ENCODE assay signal across 12 cellular contexts in the genomic region with DNA sequence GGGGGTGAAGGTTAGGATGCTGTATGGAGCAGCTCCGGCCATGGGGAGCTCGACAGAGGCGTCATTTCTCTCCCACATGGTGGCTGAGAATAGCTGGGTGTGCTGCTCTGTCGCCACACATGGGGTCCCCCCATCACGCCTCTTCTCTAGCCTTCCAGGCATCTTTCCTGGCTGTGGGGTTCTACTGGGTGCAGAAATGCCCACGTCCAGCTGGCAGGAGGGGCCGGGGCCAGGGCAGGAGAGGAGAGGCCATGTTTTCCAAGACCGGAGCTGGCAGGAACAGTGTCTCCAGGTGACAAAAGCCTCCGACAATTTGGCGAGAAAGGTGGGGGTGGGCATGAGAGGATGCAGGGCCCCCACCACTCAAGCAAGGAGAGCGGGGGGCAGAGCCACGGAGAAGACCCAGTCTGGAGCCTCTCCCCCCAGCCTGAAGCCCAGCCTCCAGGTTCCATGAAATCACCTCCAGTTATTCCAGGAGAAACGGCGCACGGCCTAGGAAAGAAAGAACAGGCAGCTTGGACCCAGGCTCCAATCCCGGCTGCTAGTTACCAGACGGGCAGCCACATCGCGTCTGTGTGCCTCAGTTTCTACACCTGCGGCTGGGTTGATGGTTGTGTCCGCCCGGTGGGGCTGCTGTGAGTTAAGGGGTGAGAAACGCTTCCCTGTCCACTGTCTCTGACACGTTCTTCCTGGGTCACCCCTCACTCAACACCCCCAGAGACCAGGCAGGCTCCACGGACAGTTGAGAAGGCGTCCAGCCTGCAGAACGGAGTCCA. TPM values are rescaled to one million over a fixed set of nuclear protein-coding genes. Genes with fewer than 3 reads are reported as not detected.
A peak's percentile ranks its signal among the peaks of the same experiment; 100 is the strongest.
DNase-seq lines count a peak whose midpoint lies in the region; ATAC-seq, FAIRE-seq and TF ChIP-seq lines count a peak whose summit lies in the region.
"Had no signal": no experiment of that assay in that cellular context is flagged by ENCODE, and none has a peak within 500 bp of the region (broad histone marks: within the 10 kb centered on the region; RNA-seq: fewer than 3 reads in every experiment).

No MANE protein-coding gene starts in this region.

- no peak for TF ChIP-seq CTCF in RWPE2 (IDR thresholded peaks at IDR 0.05; ENCODE audit: poor library complexity, severe bottlenecking)
- TF ChIP-seq CTCF in H1 (IDR thresholded peaks at IDR 0.05; ENCODE audit: control extremely low read depth in 1 of 3, insufficient read depth in 1 of 3, low read depth in 1 of 3, low read length in 3 of 3), result no peak
- no peak for TF ChIP-seq CTCF in osteoblast (IDR thresholded peaks at IDR 0.05; ENCODE audit: extremely low read depth, low read depth, low read length)

- H2AFZ ChIP-seq in H1 (ENCODE audit: low read length) (no peak overlapping the region), osteoblast (ENCODE audit: low read length) (no peak overlapping the region)

- no peak overlapping the region for H2BK20ac ChIP-seq in H1 (ENCODE audit: low read length)

- H3K4me1 ChIP-seq in CD4-positive, alpha-beta memory T cell (ENCODE audit: insufficient read depth, low read length), result peaks cover 52% of the 10 kb centered on the region
- H3K4me1 ChIP-seq in RWPE2 (ENCODE audit: insufficient read depth, poor library complexity, severe bottlenecking), result no peaks in the 10 kb centered on the region
- H3K4me1 ChIP-seq in H1 (replicated peaks in 1 of 4; ENCODE audit: control insufficient read depth in 3 of 4, insufficient read depth in 4 of 4, low read length in 3 of 4), result no peaks in the 10 kb centered on the region
- H3K4me1 ChIP-seq in osteoblast (ENCODE audit: insufficient read depth, low read length), result peaks cover 12% of the 10 kb centered on the region

- ATAC-seq in RWPE2 (ENCODE audit: low read depth), result no peak
- ATAC-seq: Panc1 had no signal

- no peak overlapping the region for H3K4me2 ChIP-seq in H1 (ENCODE audit: insufficient read depth in 1 of 2, low read depth in 2 of 2, low read length in 2 of 2)
- no peak overlapping the region for H3K4me2 ChIP-seq in osteoblast (ENCODE audit: insufficient read depth, low read length)

- H3K23ac ChIP-seq in H1 (ENCODE audit: insufficient read length), result no peak overlapping the region

- no peak overlapping the region for H3K4ac ChIP-seq in H1 (replicated peaks; ENCODE audit: insufficient read length, low read depth, low read length)

- no peak overlapping the region for H4K91ac ChIP-seq in H1 (replicated peaks; ENCODE audit: insufficient read length, low read length)

- no peaks in the 10 kb centered on the region for H3K9me3 ChIP-seq in CD4-positive, alpha-beta memory T cell (ENCODE audit: control insufficient read depth in 1 of 2, low read length in 2 of 2)
- H3K9me3 ChIP-seq in RWPE2 (ENCODE audit: severe bottlenecking) (no peaks in the 10 kb centered on the region), H1 (ENCODE audit: insufficient read depth in 2 of 2, low read depth in 1 of 2, low read length in 1 of 2) (no peaks in the 10 kb centered on the region), osteoblast (ENCODE audit: low read depth, low read length) (no peaks in the 10 kb centered on the region)

- no peak for TF ChIP-seq POLR2A in H1 (IDR thresholded peaks at IDR 0.05; ENCODE audit: control extremely low read depth in 1 of 2, low read depth in 2 of 2, low read length in 2 of 2)

- peak overlapping the region in 6 of 7 donors; percentile 22 to 83 (median 56) for H3K27ac Mint-ChIP-seq in CD4-positive, alpha-beta memory T cell
- H3K27ac Mint-ChIP-seq: mesothelial cell of epicardium had no signal

- H2BK12ac ChIP-seq in H1 (ENCODE audit: low read depth, low read length), result no peak overlapping the region

- H3K79me2 ChIP-seq in H1 (ENCODE audit: control insufficient read depth in 1 of 2, insufficient read depth in 2 of 2, low read length in 2 of 2) (no peaks in the 10 kb centered on the region), osteoblast (ENCODE audit: insufficient read depth, low read length) (no peaks in the 10 kb centered on the region)

- no peaks in the 10 kb centered on the region for H3K36me3 ChIP-seq in CD4-positive, alpha-beta memory T cell (ENCODE audit: insufficient read depth, low read length)
- H3K36me3 ChIP-seq in RWPE2 (ENCODE audit: low read depth), result no peaks in the 10 kb centered on the region
- no peaks in the 10 kb centered on the region for H3K36me3 ChIP-seq in H1 (ENCODE audit: control insufficient read depth in 2 of 4, insufficient read depth in 4 of 4, low read length in 3 of 4)
- no peaks in the 10 kb centered on the region for H3K36me3 ChIP-seq in osteoblast (ENCODE audit: insufficient read depth, low read length)

- H3K4me3 ChIP-seq in CD4-positive, alpha-beta memory T cell (ENCODE audit: low read length in 2 of 2), result peak overlapping the region in 1 of 2 donors; percentile 58
- no peak overlapping the region for H3K4me3 ChIP-seq in RWPE2 (ENCODE audit: severe bottlenecking)
- H3K4me3 ChIP-seq in H1 (ENCODE audit: extremely low read depth in 1 of 4, insufficient read depth in 2 of 4, low read depth in 3 of 4, low read length in 4 of 4), result no peak overlapping the region
- H3K4me3 ChIP-seq in osteoblast (ENCODE audit: insufficient read depth, low read length), result no peak overlapping the region

- no peaks in the 10 kb centered on the region for H4K20me1 ChIP-seq in H1 (replicated peaks in 1 of 2; ENCODE audit: control insufficient read depth in 1 of 2, insufficient read depth in 2 of 2, low read length in 2 of 2)
- H4K20me1 ChIP-seq in osteoblast (ENCODE audit: insufficient read depth, low read length), result no peaks in the 10 kb centered on the region

- no peak for DNase-seq in CD4-positive, alpha-beta memory T cell
- DNase-seq in RWPE2 (ENCODE audit: low spot score), result peak; percentile 50
- DNase-seq in H1 (ENCODE audit: low read depth in 1 of 2, low spot score in 2 of 2), result no peak
- DNase-seq in osteoblast (ENCODE audit: insufficient read length, low spot score, missing footprints), result peak; percentile 57
- DNase-seq in amniotic stem cell (lab: John Stamatoyannopoulos, UW), result no peak
- DNase-seq in HCEC 1CT, result no peak
- no peak for DNase-seq in NCI-H146 treated with DMSO at 0.1 percent for 48 hours (lab: John Stamatoyannopoulos, UW; ENCODE audit: unreplicated experiment)
- DNase-seq in NCI-H524 treated with DMSO at 0.1 percent for 48 hours (lab: John Stamatoyannopoulos, UW), result no peak
- DNase-seq: NCI-H1048 had no signal

- FAIRE-seq in H1 (lab: Jason Lieb, UNC), result no peak
- FAIRE-seq: endothelial cell of umbilical vein had no signal

- no peak for TF ChIP-seq EP300 in H1 (IDR thresholded peaks at IDR 0.05; ENCODE audit: borderline replicate concordance in 1 of 2, low read depth in 2 of 2, low read length in 2 of 2)

- CTCF ChIA-PET in CD4-positive, alpha-beta memory T cell (lab: Charles Lee; ENCODE audit: partially characterized antibody), result interaction anchor here (0.7 to 1.3 kb wide), 2 partner anchors 33 to 146 kb away, joined by 5 read pairs; no protein-coding TSS in a partner anchor
- CTCF ChIA-PET in H1 (lab: Charles Lee; ENCODE audit: partially characterized antibody), result interaction anchor here (1.1 kb wide), 1 partner anchor 42 kb away, joined by 3 read pairs; no protein-coding TSS in a partner anchor

- H3K4me1 Mint-ChIP-seq in CD4-positive, alpha-beta memory T cell, result peaks cover 22 to 58% (median 39%) of the 10 kb centered on the region in 4 donors

- no peak overlapping the region for H3K18ac ChIP-seq in H1 (ENCODE audit: extremely low read depth, low read length)

- H3K27me3 ChIP-seq in CD4-positive, alpha-beta memory T cell (ENCODE audit: insufficient read depth, low read length), result no peaks in the 10 kb centered on the region
- H3K27me3 ChIP-seq in RWPE2 (ENCODE audit: insufficient read depth, poor library complexity, severe bottlenecking) (no peaks in the 10 kb centered on the region), H1 (replicated peaks in 1 of 4; ENCODE audit: control insufficient read depth in 3 of 4, extremely low read depth in 1 of 4, insufficient read depth in 3 of 4, low read length in 3 of 4) (no peaks in the 10 kb centered on the region; a peak in 2 of 7 replicates), osteoblast (ENCODE audit: insufficient read depth, low read length) (no peaks in the 10 kb centered on the region)

- peaks cover 2 to 7% of the 10 kb centered on the region in 2 donors for H3K36me3 Mint-ChIP-seq in CD4-positive, alpha-beta memory T cell
- H3K36me3 Mint-ChIP-seq: mesothelial cell of epicardium had no signal

- peaks cover 0 to 2% (median 0%) of the 10 kb centered on the region in 8 donors for H3K9me3 Mint-ChIP-seq in CD4-positive, alpha-beta memory T cell
- H3K9me3 Mint-ChIP-seq: mesothelial cell of epicardium had no signal

- H4K8ac ChIP-seq in H1 (ENCODE audit: extremely low read depth, insufficient read depth, low read length), result peak overlapping the region; percentile 28; the same call in 1 of the 2 replicates

- no peaks in the 10 kb centered on the region for H3K27me3 Mint-ChIP-seq in CD4-positive, alpha-beta memory T cell

- H3K56ac ChIP-seq in H1 (replicated peaks; ENCODE audit: insufficient read length, low read depth, low read length), result no peak overlapping the region

- no peak overlapping the region for H2BK5ac ChIP-seq in H1 (ENCODE audit: low read depth, low read length)

- peak overlapping the region in 7 of 8 donors; percentile 10 to 83 (median 68) for H3K4me3 Mint-ChIP-seq in CD4-positive, alpha-beta memory T cell
- H3K4me3 Mint-ChIP-seq: mesothelial cell of epicardium had no signal

- no peaks in the 10 kb centered on the region for H3K79me1 ChIP-seq in H1 (ENCODE audit: low read depth, low read length)

- no peak overlapping the region for H3K9ac ChIP-seq in H1 (replicated peaks in 1 of 4; ENCODE audit: extremely low read depth in 1 of 4, low read depth in 3 of 4, low read length in 3 of 4)

- H2BK15ac ChIP-seq in H1 (ENCODE audit: low read length), result no peak overlapping the region

- TF ChIP-seq RAD21 in H1 (IDR thresholded peaks at IDR 0.05 in 1 of 2, conservative IDR thresholded peaks at IDR 0.05 in 1 of 2; ENCODE audit: low read depth in 2 of 2, low read length in 2 of 2), result no peak

- 87% methylated on average over 25 of the region's 27 CpGs; no CpG with 5 or more reads in 1 of the 2 experiments for WGBS in H1 (ENCODE audit: extremely low coverage in 1 of 2, insufficient coverage in 1 of 2, insufficient read length in 1 of 2, insufficient replicate concordance in 2 of 2, low coverage in 1 of 2, low lambda C conversion rate in 2 of 2, missing lambda C conversion rate in 1 of 2), 2 experiments

- H3K14ac ChIP-seq in H1 (ENCODE audit: insufficient read length), result no peak overlapping the region

- POLR2A ChIA-PET in CD4-positive, alpha-beta memory T cell (lab: Charles Lee; ENCODE audit: partially characterized antibody), result interaction anchor here (1.1 to 6.9 kb wide), 4 partner anchors 32 to 91 kb away, joined by 3 to 79 read pairs (median 14); partner anchors contain the start of gene CTBP1
- POLR2A ChIA-PET in H1 (lab: Charles Lee; ENCODE audit: partially characterized antibody), result no interaction called here

- intact Hi-C loops in CD4-positive, alpha-beta memory T cell (cut with micrococcal nuclease), result no loop called here

- no peak overlapping the region for H3K27ac ChIP-seq in CD4-positive, alpha-beta memory T cell (ENCODE audit: low read depth, low read length)
- H3K27ac ChIP-seq in RWPE2 (ENCODE audit: poor library complexity, severe bottlenecking) (no peak overlapping the region), H1 (ENCODE audit: low read depth, low read length) (no peak overlapping the region), osteoblast (ENCODE audit: low read depth, low read length) (no peak overlapping the region)

- no peaks in the 10 kb centered on the region for H3K23me2 ChIP-seq in H1 (ENCODE audit: low read depth, low read length)

- H2BK120ac ChIP-seq in H1 (replicated peaks; ENCODE audit: low read depth, low read length), result no peak overlapping the region

- H4K5ac ChIP-seq in H1 (ENCODE audit: insufficient read length, low read depth, low read length), result no peak overlapping the region

- H2AK5ac ChIP-seq in H1 (ENCODE audit: low read depth, low read length), result no peak overlapping the region

RNA-seq across cellular contexts. Expression of gene SPON2, which starts 27.4 kb away (rescaled TPM):
- total RNA-seq in CD4-positive, alpha-beta memory T cell, result 1 to 10 TPM; 7.2 TPM
- polyA plus RNA-seq in CD4-positive, alpha-beta memory T cell, result 1 to 10 TPM; 5.4 to 8.4 TPM
- total RNA-seq in H1 (2021; fragmentation: NEBNext Ultra II Directional; extraction: Animal tissue kit (Norgen Biotek cat#: 25700)), result 2.8 and 3.2 TPM in 2 replicates
- polyA plus RNA-seq in H1 (2011; rRNA removed), result 2.8 and 5.2 TPM in 2 replicates
- polyA plus RNA-seq in H1 (2011; cell fraction: cytosol; rRNA removed), result 3.7 TPM
- polyA plus RNA-seq in H1 (2011; cell fraction: nucleus; rRNA removed), result 16.5 TPM
- 1.8 to 3.9 TPM (median 3.1 TPM) in 4 replicates for polyA plus RNA-seq in H1 (2012, experiment 1 of 2)
- 2.1 TPM for polyA plus RNA-seq in H1 (2012, experiment 2 of 2)
- 4.0 TPM for polyA plus RNA-seq in H1 (2013, experiment 1 of 2)
- polyA plus RNA-seq in H1 (2013, experiment 2 of 2), result 3.3 TPM
- polyA minus RNA-seq in H1 (2011; rRNA and poly(A)+ RNA removed), result 0.15 and 0.79 TPM in 2 replicates
- 4.3 TPM for polyA minus RNA-seq in H1 (2011; cell fraction: cytosol; rRNA and poly(A)+ RNA removed)
- polyA minus RNA-seq in H1 (2011; cell fraction: nucleus; rRNA and poly(A)+ RNA removed), result 5.1 TPM
- 29.8 and 38.7 TPM in 2 replicates for total RNA-seq in osteoblast
- total RNA-seq: endothelial cell of umbilical vein had no signal

RNA-seq across cellular contexts. Expression of gene CTBP1, which starts 49.2 kb away (rescaled TPM):
- total RNA-seq in CD4-positive, alpha-beta memory T cell, result 100 to 1,000 TPM; 186 to 195 TPM
- polyA plus RNA-seq in CD4-positive, alpha-beta memory T cell, result 10 to 100 TPM; 39.3 to 79.0 TPM
- total RNA-seq in H1 (2021; fragmentation: NEBNext Ultra II Directional; extraction: Animal tissue kit (Norgen Biotek cat#: 25700)), result 128 and 132 TPM in 2 replicates
- polyA plus RNA-seq in H1 (2011; rRNA removed), result 185 and 308 TPM in 2 replicates
- 211 TPM for polyA plus RNA-seq in H1 (2011; cell fraction: cytosol; rRNA removed)
- 631 TPM for polyA plus RNA-seq in H1 (2011; cell fraction: nucleus; rRNA removed)
- 85.5 to 186 TPM (median 163 TPM) in 4 replicates for polyA plus RNA-seq in H1 (2012, experiment 1 of 2)
- polyA plus RNA-seq in H1 (2012, experiment 2 of 2), result 85.3 TPM
- 72.7 TPM for polyA plus RNA-seq in H1 (2013, experiment 1 of 2)
- 71.3 TPM for polyA plus RNA-seq in H1 (2013, experiment 2 of 2)
- 83.5 and 84.0 TPM in 2 replicates for polyA minus RNA-seq in H1 (2011; rRNA and poly(A)+ RNA removed)
- 128 TPM for polyA minus RNA-seq in H1 (2011; cell fraction: cytosol; rRNA and poly(A)+ RNA removed)
- polyA minus RNA-seq in H1 (2011; cell fraction: nucleus; rRNA and poly(A)+ RNA removed), result 95.0 TPM
- total RNA-seq in osteoblast, result 246 and 262 TPM in 2 replicates

Comparison
In these comparisons a context has a peak if more than half of its experiments do, and no peak if none do; other contexts are left out.
1. DNase-seq: peak in RWPE2 (single experiment) and osteoblast (single experiment); none in CD4-positive, alpha-beta memory T cell (0 of 5), H1 (0 of 2), amniotic stem cell (single experiment), HCEC 1CT (single experiment), NCI-H146 treated with DMSO at 0.1 percent for 48 hours (single experiment) and NCI-H524 treated with DMSO at 0.1 percent for 48 hours (single experiment).